7 cellular contexts compared by ENCODE assay signal in genomic region chr5:150779397-150780179, GRCh38. TPM values are rescaled to one million over a fixed set of nuclear protein-coding genes. Genes with fewer than 3 reads are reported as not detected.
DNase-seq lines count a peak whose midpoint lies in the region; ATAC-seq, FAIRE-seq and TF ChIP-seq lines count a peak whose summit lies in the region.

No MANE protein-coding gene starts in this region.

- peaks cover 0 to 8% (median 0%) of the 10 kb centered on the region in 4 experiments; a peak in 3 of 7 replicates for H3K27me3 ChIP-seq in H1 (replicated peaks in 1 of 4; ENCODE audit: control insufficient read depth in 3 of 4, extremely low read depth in 1 of 4, insufficient read depth in 3 of 4, low read length in 3 of 4)

- H2BK5ac ChIP-seq in H1 (ENCODE audit: low read depth, low read length): no peak overlapping the region

- no peaks in the 10 kb centered on the region for H3K79me1 ChIP-seq in H1 (ENCODE audit: low read depth, low read length)

- H3K23me2 ChIP-seq in H1 (ENCODE audit: low read depth, low read length): peaks cover 7% of the 10 kb centered on the region; the same call in 1 of the 2 replicates

- peaks cover 3% of the 10 kb centered on the region for H3K27me3 Mint-ChIP-seq in osteocyte (ENCODE audit: unreplicated experiment)

- no peak for FAIRE-seq in H1 (lab: Jason Lieb, UNC)

- H4K20me1 ChIP-seq in H1 (replicated peaks in 1 of 2; ENCODE audit: control insufficient read depth in 1 of 2, insufficient read depth in 2 of 2, low read length in 2 of 2): no peaks in the 10 kb centered on the region

- peak overlapping the region; percentile 51 to 80 (median 74) for H3K4me3 ChIP-seq in H1 (ENCODE audit: extremely low read depth in 1 of 4, insufficient read depth in 2 of 4, low read depth in 3 of 4, low read length in 4 of 4)

- CTCF ChIA-PET in H1 (lab: Charles Lee; ENCODE audit: partially characterized antibody): interaction anchor here (0.6 to 6.5 kb wide), 15 partner anchors 7 to 293 kb away, joined by 3 to 40 read pairs (median 6); partner anchors contain the start of genes DCTN4, IRGM and RBM22

- H4K5ac ChIP-seq in H1 (ENCODE audit: insufficient read length, low read depth, low read length): no peak overlapping the region

- no peak for TF ChIP-seq POLR2A in H1 (IDR thresholded peaks at IDR 0.05; ENCODE audit: control extremely low read depth in 1 of 2, low read depth in 2 of 2, low read length in 2 of 2)

- no peak overlapping the region for H3K14ac ChIP-seq in H1 (ENCODE audit: insufficient read length)

- H3K56ac ChIP-seq in H1 (replicated peaks; ENCODE audit: insufficient read length, low read depth, low read length): no peak overlapping the region

- no peak overlapping the region for H2AFZ ChIP-seq in H1 (ENCODE audit: low read length)

- H4K91ac ChIP-seq in H1 (replicated peaks; ENCODE audit: insufficient read length, low read length): no peak overlapping the region

- H3K9me3 Mint-ChIP-seq in osteocyte (ENCODE audit: unreplicated experiment): no peaks in the 10 kb centered on the region

- TF ChIP-seq CTCF in H1 (IDR thresholded peaks at IDR 0.05; ENCODE audit: control extremely low read depth in 1 of 3, insufficient read depth in 1 of 3, low read depth in 1 of 3, low read length in 3 of 3) (no peak), osteocyte (IDR thresholded peaks at IDR 0.05) (no peak)

- ATAC-seq in GM19467 (IDR thresholded peaks at IDR 0.05; ENCODE audit: unreplicated experiment) (peak; percentile 4), HG03097 (IDR thresholded peaks at IDR 0.05; ENCODE audit: low FRiP score, unreplicated experiment) (no peak)

- H2AK5ac ChIP-seq in H1 (ENCODE audit: low read depth, low read length): no peak overlapping the region

- H3K27ac Mint-ChIP-seq in osteocyte (ENCODE audit: unreplicated experiment): peak overlapping the region; percentile 87

- H4K8ac ChIP-seq in H1 (ENCODE audit: extremely low read depth, insufficient read depth, low read length): peak overlapping the region; percentile 59; the same call in 1 of the 2 replicates

- H3K4ac ChIP-seq in H1 (replicated peaks; ENCODE audit: insufficient read length, low read depth, low read length): no peak overlapping the region

- 0 out of 8 replicates have a peak, but pooled peaks cover 0 to 3% (median 0%) of the 10 kb centered on the region in 4 experiments for H3K36me3 ChIP-seq in H1 (ENCODE audit: control insufficient read depth in 2 of 4, insufficient read depth in 4 of 4, low read length in 3 of 4)

- no peak overlapping the region for H2BK120ac ChIP-seq in H1 (replicated peaks; ENCODE audit: low read depth, low read length)

- no peak for TF ChIP-seq EP300 in H1 (IDR thresholded peaks at IDR 0.05; ENCODE audit: borderline replicate concordance in 1 of 2, low read depth in 2 of 2, low read length in 2 of 2)

- no peaks in the 10 kb centered on the region for H3K9me3 ChIP-seq in H1 (ENCODE audit: insufficient read depth in 2 of 2, low read depth in 1 of 2, low read length in 1 of 2)

- peaks cover 6 to 19% (median 10%) of the 10 kb centered on the region in 4 experiments; a peak in 5 of 7 replicates for H3K4me1 ChIP-seq in H1 (replicated peaks in 1 of 4; ENCODE audit: control insufficient read depth in 3 of 4, insufficient read depth in 4 of 4, low read length in 3 of 4)

- POLR2A ChIA-PET in H1 (lab: Charles Lee; ENCODE audit: partially characterized antibody): interaction anchor here (0.8 to 2.5 kb wide), 11 partner anchors 8 to 330 kb away, joined by 3 to 10 read pairs (median 4); partner anchors contain the start of genes DCTN4, RBM22, RPS14 and ZNF300

- H2BK12ac ChIP-seq in H1 (ENCODE audit: low read depth, low read length): 0 out of 2 replicates have a peak overlapping the region, but pooled peaks have one; percentile 1

- peak overlapping the region in 2 of 4 experiments; percentile 2 to 8; a peak in 1 of 7 replicates for H3K9ac ChIP-seq in H1 (replicated peaks in 1 of 4; ENCODE audit: extremely low read depth in 1 of 4, low read depth in 3 of 4, low read length in 3 of 4)

- DNase-seq in MV-4-11 (lab: John Stamatoyannopoulos, UW) (peak; percentile 82), H1 (ENCODE audit: low read depth in 1 of 2, low spot score in 2 of 2) (no peak), osteocyte (ENCODE audit: extremely low spot score, unreplicated experiment) (no peak), NCI-H69 (lab: John Stamatoyannopoulos, UW) (no peak), DMS153 treated with DMSO at 0.1 percent for 48 hours (lab: John Stamatoyannopoulos, UW; ENCODE audit: unreplicated experiment) (no peak)

- TF ChIP-seq RAD21 in H1 (IDR thresholded peaks at IDR 0.05 in 1 of 2, conservative IDR thresholded peaks at IDR 0.05 in 1 of 2; ENCODE audit: low read depth in 2 of 2, low read length in 2 of 2): no peak

- 43% methylated on average over 12 of the region's 13 CpGs; no CpG with 5 or more reads in 1 of the 2 experiments for WGBS in H1 (ENCODE audit: extremely low coverage in 1 of 2, insufficient coverage in 1 of 2, insufficient read length in 1 of 2, insufficient replicate concordance in 2 of 2, low coverage in 1 of 2, low lambda C conversion rate in 2 of 2, missing lambda C conversion rate in 1 of 2), 2 experiments

- H3K27ac ChIP-seq in H1 (ENCODE audit: low read depth, low read length): no peak overlapping the region

- H2BK15ac ChIP-seq in H1 (ENCODE audit: low read length): no peak overlapping the region

- H3K4me3 Mint-ChIP-seq in osteocyte (ENCODE audit: unreplicated experiment): peak overlapping the region; percentile 98

- peaks cover 15% of the 10 kb centered on the region for H3K4me1 Mint-ChIP-seq in osteocyte (ENCODE audit: unreplicated experiment)

- H3K4me2 ChIP-seq in H1 (ENCODE audit: insufficient read depth in 1 of 2, low read depth in 2 of 2, low read length in 2 of 2): peak overlapping the region; percentile 68 to 92

- H3K18ac ChIP-seq in H1 (ENCODE audit: extremely low read depth, low read length): 0 out of 2 replicates have a peak overlapping the region, but pooled peaks have one; percentile 22

- H3K36me3 Mint-ChIP-seq in osteocyte (ENCODE audit: unreplicated experiment): no peaks in the 10 kb centered on the region

- H2BK20ac ChIP-seq in H1 (ENCODE audit: low read length): no peak overlapping the region

- no peak overlapping the region for H3K23ac ChIP-seq in H1 (ENCODE audit: insufficient read length)

- H3K79me2 ChIP-seq in H1 (ENCODE audit: control insufficient read depth in 1 of 2, insufficient read depth in 2 of 2, low read length in 2 of 2): no peaks in the 10 kb centered on the region

RNA-seq across cellular contexts. Expression of gene SMIM3, which starts 1.0 kb away (rescaled TPM):
- total RNA-seq in H1 (2021; fragmentation: NEBNext Ultra II Directional; extraction: Animal tissue kit (Norgen Biotek cat#: 25700)): 10.4 and 13.2 TPM in 2 replicates
- 15.7 and 16.4 TPM in 2 replicates for polyA plus RNA-seq in H1 (2011; rRNA removed)
- 13.1 TPM for polyA plus RNA-seq in H1 (2011; cell fraction: cytosol; rRNA removed)
- polyA plus RNA-seq in H1 (2011; cell fraction: nucleus; rRNA removed): 10.0 TPM
- 9.6 to 14.6 TPM (median 10.6 TPM) in 4 replicates for polyA plus RNA-seq in H1 (2012, experiment 1 of 2)
- polyA plus RNA-seq in H1 (2012, experiment 2 of 2): 16.3 TPM
- polyA plus RNA-seq in H1 (2013, experiment 1 of 2): 6.2 TPM
- polyA plus RNA-seq in H1 (2013, experiment 2 of 2): 5.9 TPM
- 9.1 and 11.0 TPM in 2 replicates for polyA minus RNA-seq in H1 (2011; rRNA and poly(A)+ RNA removed)
- 6.7 TPM for polyA minus RNA-seq in H1 (2011; cell fraction: cytosol; rRNA and poly(A)+ RNA removed)
- 4.5 TPM for polyA minus RNA-seq in H1 (2011; cell fraction: nucleus; rRNA and poly(A)+ RNA removed)
- 4.0 and 4.4 TPM in 2 replicates for total RNA-seq in osteocyte

RNA-seq across cellular contexts. Expression of gene DCTN4, which starts 20.8 kb away (rescaled TPM):
- 42.5 and 42.7 TPM in 2 replicates for total RNA-seq in H1 (2021; fragmentation: NEBNext Ultra II Directional; extraction: Animal tissue kit (Norgen Biotek cat#: 25700))
- polyA plus RNA-seq in H1 (2011; rRNA removed): 17.3 and 20.5 TPM in 2 replicates
- 23.6 TPM for polyA plus RNA-seq in H1 (2011; cell fraction: cytosol; rRNA removed)
- 29.6 TPM for polyA plus RNA-seq in H1 (2011; cell fraction: nucleus; rRNA removed)
- polyA plus RNA-seq in H1 (2012, experiment 1 of 2): 21.9 to 28.9 TPM (median 24.5 TPM) in 4 replicates
- 3.3 TPM for polyA plus RNA-seq in H1 (2012, experiment 2 of 2)
- 20.1 TPM for polyA plus RNA-seq in H1 (2013, experiment 1 of 2)
- 18.7 TPM for polyA plus RNA-seq in H1 (2013, experiment 2 of 2)
- 40.6 and 56.0 TPM in 2 replicates for polyA minus RNA-seq in H1 (2011; rRNA and poly(A)+ RNA removed)
- 26.1 TPM for polyA minus RNA-seq in H1 (2011; cell fraction: cytosol; rRNA and poly(A)+ RNA removed)
- polyA minus RNA-seq in H1 (2011; cell fraction: nucleus; rRNA and poly(A)+ RNA removed): 52.2 TPM
- 62.0 and 66.6 TPM in 2 replicates for total RNA-seq in osteocyte
